In the genomic region with DNA sequence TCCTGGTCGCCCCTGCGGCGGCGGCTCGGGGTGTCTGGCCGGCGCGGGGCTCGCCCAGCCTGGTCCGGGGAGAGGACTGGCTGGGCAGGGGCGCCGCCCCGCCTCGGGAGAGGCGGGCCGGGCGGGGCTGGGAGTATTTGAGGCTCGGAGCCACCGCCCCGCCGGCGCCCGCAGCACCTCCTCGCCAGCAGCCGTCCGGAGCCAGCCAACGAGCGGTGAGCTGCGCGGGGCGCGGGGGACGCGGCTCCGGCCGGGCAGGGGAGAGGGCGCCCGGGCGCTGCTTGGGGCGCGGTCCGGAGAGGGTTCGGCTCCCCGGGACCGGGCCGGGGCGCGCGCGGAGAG, we compare ENCODE assay signal across 8 cellular contexts. TPM values are rescaled to one million over a fixed set of nuclear protein-coding genes. Genes with fewer than 3 reads are reported as not detected.
A peak's percentile ranks its signal among the peaks of the same experiment; 100 is the strongest.
DNase-seq lines count a peak whose midpoint lies in the region; ATAC-seq, FAIRE-seq and TF ChIP-seq lines count a peak whose summit lies in the region.

A gene (plus strand): TSS at position 167 of the 342 bp plus-strand sequence. CDS start 8,122 bp downstream, outside the sequence.

- FAIRE-seq in pancreas (lab: Jason Lieb, UNC) (no peak), RCC 7860 (lab: Jason Lieb, UNC) (no peak)

- intact Hi-C loops in Right ventricle myocardium superior (cut with DNase I) (no loop called here), pancreas (cut with DNase I) (no loop called here)

- no peak for TF ChIP-seq CTCF in OCI-LY1 (IDR thresholded peaks at IDR 0.05; ENCODE audit: low read length)
- TF ChIP-seq CTCF in pancreas (IDR thresholded peaks at IDR 0.05): no peak

- no peaks in the 10 kb centered on the region for H3K9me3 Mint-ChIP-seq in activated naive CD4-positive, alpha-beta T cell treated with anti-CD3 and anti-CD28 coated beads, Interleukin-2, amount 50 U/mL, for 72 hours

- no peak within 1 kb of the TSS for H3K27ac Mint-ChIP-seq in activated naive CD4-positive, alpha-beta T cell treated with anti-CD3 and anti-CD28 coated beads, Interleukin-2, amount 50 U/mL, for 72 hours

- no peaks in the 10 kb centered on the region for H3K79me2 ChIP-seq in OCI-LY1 (ENCODE audit: insufficient read depth, low read length)

- H3K36me3 ChIP-seq in OCI-LY1 (ENCODE audit: insufficient read depth, low read length) (no peaks in the 10 kb centered on the region), pancreas (no peaks in the 10 kb centered on the region)

- 0 to 1% methylated on average over 39 to 50 of the region's 50 CpGs for WGBS in pancreas, 2 donors

- H3K9me3 ChIP-seq in OCI-LY1 (ENCODE audit: low read length) (no peaks in the 10 kb centered on the region), pancreas (no peaks in the 10 kb centered on the region)

- H3K27me3 ChIP-seq in OCI-LY1 (ENCODE audit: insufficient read depth, low read length): 0 out of 2 replicates have a peak, but pooled peaks cover 7% of the 10 kb centered on the region
- no peaks in the 10 kb centered on the region for H3K27me3 ChIP-seq in pancreas

- no peak within 1 kb of the TSS for H3K27ac ChIP-seq in OCI-LY1 (ENCODE audit: low read depth, low read length, poor library complexity, severe bottlenecking)
- H3K27ac ChIP-seq in pancreas: peak within 1 kb of the TSS; percentile 56 to 89 (median 75)

- H3K4me3 ChIP-seq in OCI-LY1 (ENCODE audit: low read depth, low read length, poor library complexity, severe bottlenecking): peak within 1 kb of the TSS; percentile 56
- H3K4me3 ChIP-seq in pancreas: peak within 1 kb of the TSS; percentile 58 to 89 (median 69)

- ATAC-seq in HG02798 (IDR thresholded peaks at IDR 0.05; ENCODE audit: poor library complexity, unreplicated experiment) (peak; percentile 83), Right ventricle myocardium superior (ENCODE audit: poor library complexity) (peak; percentile 90), pancreas (peak; percentile 82 to 90 (median 87))
- ATAC-seq in activated naive CD4-positive, alpha-beta T cell treated with anti-CD3 and anti-CD28 coated beads, Interleukin-2, amount 50 U/mL, for 72 hours: peak; percentile 43 to 72

- DNase-seq in activated CD4-positive, alpha-beta T cell treated with anti-CD3 and anti-CD28 coated beads for 4 hours: peak; percentile 20 to 34
- DNase-seq in activated CD4-positive, alpha-beta T cell treated with anti-CD3 and anti-CD28 coated beads, Interleukin-2, amount 50 U/mL, for 4 hours: no peak
- peak in 1 of 2 donors; percentile 31 for DNase-seq in activated naive CD4-positive, alpha-beta T cell treated with anti-CD3 and anti-CD28 coated beads, Interleukin-2, amount 50 U/mL, for 72 hours (ENCODE audit: low spot score in 2 of 2)
- DNase-seq in Right ventricle myocardium superior: peak; percentile 91
- peak; percentile 62 to 88 (median 76) for DNase-seq in pancreas
- no peak for DNase-seq in RCC 7860 (ENCODE audit: low spot score)

- H3K36me3 Mint-ChIP-seq in activated naive CD4-positive, alpha-beta T cell treated with anti-CD3 and anti-CD28 coated beads, Interleukin-2, amount 50 U/mL, for 72 hours: no peaks in the 10 kb centered on the region

- H3K4me1 ChIP-seq in OCI-LY1 (ENCODE audit: insufficient read depth, low read length, severe bottlenecking): peaks cover 14% of the 10 kb centered on the region
- H3K4me1 ChIP-seq in pancreas: peaks cover 0 to 8% (median 0%) of the 10 kb centered on the region in 3 donors

- H3K4me2 ChIP-seq in OCI-LY1 (ENCODE audit: low read length): peak within 1 kb of the TSS; percentile 67

- H2AFZ ChIP-seq in OCI-LY1 (ENCODE audit: low read length): no peak within 1 kb of the TSS

- no peaks in the 10 kb centered on the region for H3K9me2 ChIP-seq in OCI-LY1 (ENCODE audit: low read depth, low read length)

- no peak within 1 kb of the TSS for H3K9ac ChIP-seq in OCI-LY1 (ENCODE audit: low read length)

- H4K20me1 ChIP-seq in OCI-LY1 (ENCODE audit: insufficient read depth, low read length): no peaks in the 10 kb centered on the region

- no peaks in the 10 kb centered on the region for H3F3A ChIP-seq in OCI-LY1 (ENCODE audit: insufficient read depth, low read length)

RNA-seq across cellular contexts. Expression of the gene that starts here (rescaled TPM):
- 1 to 10 TPM; 1.6 to 8.9 TPM for total RNA-seq in activated naive CD4-positive, alpha-beta T cell treated with anti-CD3 and anti-CD28 coated beads, Interleukin-2, amount 50 U/mL, for 72 hours
- total RNA-seq in Right ventricle myocardium superior (246 TPM), pancreas (10 to 100 TPM; 22.6 to 77.8 (median 40.6) TPM)
- polyA plus RNA-seq in pancreas: 10 to 100 TPM; 53.1 to 74.7 TPM

Comparison
In these comparisons a context has a peak if more than half of its experiments do, and no peak if none do; other contexts are left out.
1. DNase-seq: peak in activated CD4-positive, alpha-beta T cell treated with anti-CD3 and anti-CD28 coated beads for 4 hours (2 of 2), Right ventricle myocardium superior (single experiment) and pancreas (6 of 6); none in activated CD4-positive, alpha-beta T cell treated with anti-CD3 and anti-CD28 coated beads, Interleukin-2, amount 50 U/mL, for 4 hours (0 of 2) and RCC 7860 (single experiment).
2. Peak in every context shown above with its lines, with median percentiles within 50 percentile points of each other: ATAC-seq.